ENCODE assay signal across 15 cellular contexts in genomic region chr1:201555593-201555945, GRCh38.
"Had no signal": no experiment of that assay in that cellular context is flagged by ENCODE, and none has a peak within 500 bp of the region (broad histone marks: within the 10 kb centered on the region; RNA-seq: fewer than 3 reads in every experiment).

No MANE protein-coding gene starts in this region.

- H3K4me1 Mint-ChIP-seq: central memory CD8-positive, alpha-beta T cell had no signal

- H3K27me3 ChIP-seq: body of pancreas, dorsolateral prefrontal cortex, vagina had no signal

- DNase-seq: activated CD4-positive, alpha-beta T cell treated with anti-CD3 and anti-CD28 coated beads, Interleukin-2, amount 50 U/mL, for 48 hours; activated CD8-positive, alpha-beta memory T cell treated with anti-CD3 and anti-CD28 coated beads, Interleukin-2, amount 10 ng/mL, durations not matched to agents 7 days and 5 days; activated effector memory CD4-positive, alpha-beta T cell treated with Interleukin-2 at 50 U/mL for 16 hours; activated T-cell treated with anti-CD3 and anti-CD28 coated beads, Interleukin-2, amount 50 U/mL, for 24 hours; body of pancreas; dorsolateral prefrontal cortex; foreskin melanocyte; kidney; stimulated activated CD4-positive, alpha-beta T cell treated with anti-CD3 and anti-CD28 coated beads, Interleukin-4, amount 100 ng/mL, for 4 hours; stimulated activated naive CD8-positive, alpha-beta T cell treated with anti-CD3 and anti-CD28 coated beads, Interleukin-15, amount 100 ng/mL, for 72 hours had no signal

- H3K9me3 Mint-ChIP-seq: activated naive CD4-positive, alpha-beta T cell treated with anti-CD3 and anti-CD28 coated beads, Interleukin-2, amount 50 U/mL, for 24 hours; activated T-cell treated with anti-CD3 and anti-CD28 coated beads, Interleukin-2, amount 50 U/mL, for 24 hours; central memory CD8-positive, alpha-beta T cell; nephron; stimulated activated naive CD8-positive, alpha-beta T cell treated with anti-CD3 and anti-CD28 coated beads, Interleukin-15, amount 100 ng/mL, for 72 hours had no signal

- H3K9me3 ChIP-seq: body of pancreas, thoracic aorta, vagina had no signal

- H3K36me3 ChIP-seq: thoracic aorta, vagina had no signal

- ATAC-seq: activated CD8-positive, alpha-beta memory T cell treated with anti-CD3 and anti-CD28 coated beads, Interleukin-2, amount 10 ng/mL, durations not matched to agents 7 days and 5 days; body of pancreas; stimulated activated naive CD8-positive, alpha-beta T cell treated with anti-CD3 and anti-CD28 coated beads, Interleukin-15, amount 100 ng/mL, for 72 hours had no signal

- H3K4me3 ChIP-seq: body of pancreas, dorsolateral prefrontal cortex, thoracic aorta, vagina had no signal

- H3K4me3 Mint-ChIP-seq: activated CD8-positive, alpha-beta memory T cell treated with anti-CD3 and anti-CD28 coated beads, Interleukin-2, amount 10 ng/mL, durations not matched to agents 7 days and 5 days; activated naive CD4-positive, alpha-beta T cell treated with anti-CD3 and anti-CD28 coated beads, Interleukin-2, amount 50 U/mL, for 24 hours; activated T-cell treated with anti-CD3 and anti-CD28 coated beads, Interleukin-2, amount 50 U/mL, for 24 hours; central memory CD8-positive, alpha-beta T cell; nephron; stimulated activated naive CD8-positive, alpha-beta T cell treated with anti-CD3 and anti-CD28 coated beads, Interleukin-15, amount 100 ng/mL, for 72 hours had no signal

- H3K36me3 Mint-ChIP-seq: activated CD8-positive, alpha-beta memory T cell treated with anti-CD3 and anti-CD28 coated beads, Interleukin-2, amount 10 ng/mL, durations not matched to agents 7 days and 5 days; activated naive CD4-positive, alpha-beta T cell treated with anti-CD3 and anti-CD28 coated beads, Interleukin-2, amount 50 U/mL, for 24 hours had no signal

- H3K27ac Mint-ChIP-seq: activated CD8-positive, alpha-beta memory T cell treated with anti-CD3 and anti-CD28 coated beads, Interleukin-2, amount 10 ng/mL, durations not matched to agents 7 days and 5 days; activated naive CD4-positive, alpha-beta T cell treated with anti-CD3 and anti-CD28 coated beads, Interleukin-2, amount 50 U/mL, for 24 hours; activated T-cell treated with anti-CD3 and anti-CD28 coated beads, Interleukin-2, amount 50 U/mL, for 24 hours had no signal

- H3K27ac ChIP-seq: body of pancreas, thoracic aorta, vagina had no signal

- H3K27me3 Mint-ChIP-seq: activated naive CD4-positive, alpha-beta T cell treated with anti-CD3 and anti-CD28 coated beads, Interleukin-2, amount 50 U/mL, for 24 hours; activated T-cell treated with anti-CD3 and anti-CD28 coated beads, Interleukin-2, amount 50 U/mL, for 24 hours had no signal
